32 cellular contexts compared by ENCODE assay signal in genomic region chr10:116251602-116252395, GRCh38. TPM values are rescaled to one million over a fixed set of nuclear protein-coding genes. Genes with fewer than 3 reads are reported as not detected.
"Had no signal": no experiment of that assay in that cellular context is flagged by ENCODE, and none has a peak within 500 bp of the region (broad histone marks: within the 10 kb centered on the region; RNA-seq: fewer than 3 reads in every experiment).

No MANE protein-coding gene starts in this region.

- H3K4me1 Mint-ChIP-seq: activated naive CD8-positive, alpha-beta T cell treated with anti-CD3 and anti-CD28 coated beads for 36 hours; activated T-helper 17 cell treated with anti-CD3 and anti-CD28 coated beads, Interleukin-2, amount 50 U/mL, for 72 hours had no signal

- H3K9me3 ChIP-seq: SJCRH30 had no signal

- ATAC-seq: activated CD8-positive, alpha-beta T cell treated with anti-CD3 and anti-CD28 coated beads for 36 hours; activated T-cell treated with anti-CD3 and anti-CD28 coated beads, Interleukin-2, amount 50 U/mL, for 72 hours; activated T-helper 17 cell treated with anti-CD3 and anti-CD28 coated beads, Interleukin-2, amount 50 U/mL, for 72 hours; Panc1 had no signal

- H3K9me3 Mint-ChIP-seq: activated CD8-positive, alpha-beta T cell treated with anti-CD3 and anti-CD28 coated beads for 36 hours; activated naive CD8-positive, alpha-beta T cell treated with anti-CD3 and anti-CD28 coated beads for 36 hours; activated T-cell treated with anti-CD3 and anti-CD28 coated beads, Interleukin-2, amount 50 U/mL, for 72 hours had no signal

- H3K4me3 Mint-ChIP-seq: activated CD8-positive, alpha-beta T cell treated with anti-CD3 and anti-CD28 coated beads for 36 hours; activated naive CD8-positive, alpha-beta T cell treated with anti-CD3 and anti-CD28 coated beads for 36 hours; activated T-cell treated with anti-CD3 and anti-CD28 coated beads, Interleukin-2, amount 50 U/mL, for 72 hours; activated T-helper 17 cell treated with anti-CD3 and anti-CD28 coated beads, Interleukin-2, amount 50 U/mL, for 72 hours had no signal

- H3K27ac ChIP-seq: cardiac muscle cell, SJCRH30, SK-N-MC, WERI-Rb-1 had no signal

- H3K4me3 ChIP-seq: cardiac muscle cell, SJCRH30, SK-N-MC had no signal

- DNase-seq: activated CD4-positive, alpha-beta T cell treated with anti-CD3 and anti-CD28 coated beads for 1 hour; activated CD4-positive, alpha-beta T cell treated with anti-CD3 and anti-CD28 coated beads for 48 hours; activated CD4-positive, CD25-positive, alpha-beta regulatory T cell; activated CD8-positive, alpha-beta T cell treated with anti-CD3 and anti-CD28 coated beads for 36 hours; activated effector memory CD4-positive, alpha-beta T cell treated with anti-CD3 and anti-CD28 coated beads, Interleukin-2, amount 50 U/mL, for 16 hours; activated naive CD4-positive, alpha-beta T cell; activated naive CD4-positive, alpha-beta T cell treated with anti-CD3 and anti-CD28 coated beads, Interleukin-2, amount 50 U/mL, for 16 hours; activated naive CD8-positive, alpha-beta T cell treated with anti-CD3 and anti-CD28 coated beads for 36 hours; activated T-cell treated with anti-CD3 and anti-CD28 coated beads, Interleukin-2, amount 50 U/mL, for 1 hour; activated T-cell treated with anti-CD3 and anti-CD28 coated beads, Interleukin-2, amount 50 U/mL, for 72 hours; amniotic stem cell; aorta; Karpas-422; NCI-H1105; NCI-H1417 treated with DMSO at 0.1 percent for 48 hours; NCI-H1930; NCI-H2081 treated with DMSO at 0.1 percent for 48 hours; NCI-H226; NCI-H446 treated with DMSO at 0.1 percent for 48 hours; NCI-H524; SHP77; SJCRH30; T1000; WERI-Rb-1 had no signal

- H3K27me3 Mint-ChIP-seq: activated CD8-positive, alpha-beta T cell treated with anti-CD3 and anti-CD28 coated beads for 36 hours; activated naive CD8-positive, alpha-beta T cell treated with anti-CD3 and anti-CD28 coated beads for 36 hours; activated T-helper 17 cell treated with anti-CD3 and anti-CD28 coated beads, Interleukin-2, amount 50 U/mL, for 72 hours had no signal

- H3K36me3 Mint-ChIP-seq: activated naive CD8-positive, alpha-beta T cell treated with anti-CD3 and anti-CD28 coated beads for 36 hours had no signal

- H3K27ac Mint-ChIP-seq: activated CD8-positive, alpha-beta T cell treated with anti-CD3 and anti-CD28 coated beads for 36 hours; activated naive CD8-positive, alpha-beta T cell treated with anti-CD3 and anti-CD28 coated beads for 36 hours; activated T-cell treated with anti-CD3 and anti-CD28 coated beads, Interleukin-2, amount 50 U/mL, for 72 hours; activated T-helper 17 cell treated with anti-CD3 and anti-CD28 coated beads, Interleukin-2, amount 50 U/mL, for 72 hours had no signal

- H3K27me3 ChIP-seq: cardiac muscle cell, SJCRH30 had no signal

- H3K36me3 ChIP-seq: cardiac muscle cell, SJCRH30, WERI-Rb-1 had no signal

RNA-seq across cellular contexts. Expression of gene GFRA1, which starts 21.2 kb away (rescaled TPM):
- total RNA-seq: activated CD8-positive, alpha-beta memory T cell treated with anti-CD3 and anti-CD28 coated beads for 36 hours; activated CD8-positive, alpha-beta T cell treated with anti-CD3 and anti-CD28 coated beads for 36 hours; activated naive CD8-positive, alpha-beta T cell treated with anti-CD3 and anti-CD28 coated beads for 36 hours; activated T-cell treated with anti-CD3 and anti-CD28 coated beads, Interleukin-2, amount 50 U/mL, for 72 hours; activated T-helper 17 cell treated with anti-CD3 and anti-CD28 coated beads, Interleukin-2, amount 50 U/mL, for 72 hours; MCF 10A; T-helper 1 cell treated with Interleukin-12 subunit alpha and Interleukin-12 subunit beta and Interleukin-4 antibody, amounts not matched to agents 30 ng/mL and 1 ng/mL, for 36 hours; T-helper 2 cell treated with Interferon-gamma antibody and Interleukin-4, amounts not matched to agents 100 ng/mL and 5 ng/mL, for 36 hours had no signal
